In genomic region chr1:7234471-7234755, GRCh38 we compare ENCODE assay signal across 14 cellular contexts.
A peak's percentile ranks its signal among the peaks of the same experiment; 100 is the strongest.
DNase-seq lines count a peak whose midpoint lies in the region; ATAC-seq and TF ChIP-seq lines count a peak whose summit lies in the region.
"Had no signal": no experiment of that assay in that cellular context is flagged by ENCODE, and none has a peak within 500 bp of the region (broad histone marks: within the 10 kb centered on the region; RNA-seq: fewer than 3 reads in every experiment).

No MANE protein-coding gene starts in this region.

- intact Hi-C loops in Right ventricle myocardium inferior (cut with DNase I) (no loop called here), spleen (cut with DNase I; ENCODE audit: low total_unique reads) (no loop called here)

- 85 to 95% (median 93%) methylated on average over 9 of the region's 9 CpGs for WGBS in spleen, 5 donors

- H3K4me3 ChIP-seq in right atrium auricular region = no peak overlapping the region
- H3K4me3 ChIP-seq in spleen = no peak overlapping the region

- no peaks in the 10 kb centered on the region for H3K36me3 ChIP-seq in right atrium auricular region
- no peaks in the 10 kb centered on the region for H3K36me3 ChIP-seq in spleen

- no peaks in the 10 kb centered on the region for H3K9me3 ChIP-seq in right atrium auricular region
- H3K9me3 ChIP-seq in spleen = no peaks in the 10 kb centered on the region
- H3K9me3 ChIP-seq: Caco-2 had no signal

- H3K4me1 ChIP-seq in right atrium auricular region (no peaks in the 10 kb centered on the region), spleen (no peaks in the 10 kb centered on the region)
- H3K4me1 ChIP-seq: Caco-2 had no signal

- TF ChIP-seq CTCF in right atrium auricular region (IDR thresholded peaks at IDR 0.05) = no peak
- TF ChIP-seq CTCF in spleen (IDR thresholded peaks at IDR 0.05 in 8 of 11, conservative IDR thresholded peaks at IDR 0.05 in 3 of 11) = no peak
- TF ChIP-seq CTCF in RWPE1 (conservative IDR thresholded peaks at IDR 0.05; ENCODE audit: low read depth) = no peak

- DNase-seq in right atrium auricular region (ENCODE audit: low spot score) (peak; percentile 9), Right ventricle myocardium inferior (ENCODE audit: missing footprints) (no peak), islet precursor cell (peak; percentile 34), spleen (peak; percentile 34), RWPE1 (ENCODE audit: low spot score) (no peak), AML-193 (lab: John Stamatoyannopoulos, UW) (no peak), mucosa of gallbladder (ENCODE audit: low spot score) (no peak)
- DNase-seq: ACHN; Caco-2; CD4-positive, alpha-beta T cell; GOT3; H7; IMR-90 had no signal

- CTCF ChIA-PET in RWPE1 (lab: Yijun Ruan, JAX) = no interaction called here

- no peak for TF ChIP-seq POLR2A in spleen (IDR thresholded peaks at IDR 0.05)

- H3K27ac ChIP-seq in right atrium auricular region (no peak overlapping the region), spleen (no peak overlapping the region), RWPE1 (no peak overlapping the region)
- H3K27ac ChIP-seq: C4-2B had no signal

- POLR2A ChIA-PET in RWPE1 (lab: Yijun Ruan, JAX; ENCODE audit: low non-redundant PET) = no interaction called here

- no peaks in the 10 kb centered on the region for H3K27me3 ChIP-seq in right atrium auricular region
- H3K27me3 ChIP-seq in spleen (replicated peaks in 1 of 7) = peaks cover 0 to 22% (median 0%) of the 10 kb centered on the region in 7 donors

- no peak for ATAC-seq in Right ventricle myocardium inferior

Comparison
In these comparisons a context has a peak if more than half of its experiments do, and no peak if none do; other contexts are left out.
1. DNase-seq: peak in right atrium auricular region (single experiment), islet precursor cell (single experiment) and spleen (single experiment); none in Right ventricle myocardium inferior (single experiment), RWPE1 (single experiment), AML-193 (0 of 2) and mucosa of gallbladder (single experiment).